In the genomic region with DNA sequence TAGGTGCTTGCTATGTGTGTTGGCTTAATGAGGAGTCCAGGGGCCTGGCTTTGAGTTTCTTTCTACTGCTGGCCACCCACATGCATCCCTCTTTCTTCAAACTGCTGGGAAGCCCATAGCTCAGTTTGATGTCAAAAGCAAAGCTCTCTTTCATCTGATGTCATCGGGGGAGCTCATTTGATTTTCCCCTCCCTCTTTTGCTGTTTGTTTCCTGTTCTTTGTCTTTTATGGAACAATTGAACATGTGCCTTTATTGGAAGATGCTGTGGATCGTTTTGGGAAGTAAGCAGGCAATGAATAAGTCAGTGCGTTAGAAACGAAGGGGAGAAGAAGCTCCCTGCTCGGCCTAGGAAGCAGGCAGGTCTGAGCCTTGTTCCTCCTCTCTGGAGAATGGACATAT, we compare ENCODE assay signal across 1 cellular context.
TF ChIP-seq lines count a peak whose summit lies in the region.

No MANE protein-coding gene starts in this region.

TF ChIP-seq in H1, 55 proteins besides CTCF, POLR2A, EP300 and RAD21 (continued from another document):
- no peak for TF ChIP-seq RFX5 (IDR thresholded peaks at IDR 0.05; ENCODE audit: borderline replicate concordance, low read depth, low read length)
- TF ChIP-seq RNF2 (IDR thresholded peaks at IDR 0.05; ENCODE audit: borderline replicate concordance, low read depth, low read length, missing control alignments, poor library complexity, severe bottlenecking) = no peak
- TF ChIP-seq NRF1 (IDR thresholded peaks at IDR 0.05; ENCODE audit: low read depth, low read length) = no peak
- TF ChIP-seq SP1 (IDR thresholded peaks at IDR 0.05; ENCODE audit: low read depth, low read length) = no peak
- TF ChIP-seq CTBP2 (IDR thresholded peaks at IDR 0.05; ENCODE audit: borderline replicate concordance, insufficient read depth, insufficient read length, low read length) = no peak
- TF ChIP-seq JUN (IDR thresholded peaks at IDR 0.05; ENCODE audit: low read depth, low read length) = no peak
- TF ChIP-seq EGR1 (IDR thresholded peaks at IDR 0.05; ENCODE audit: borderline replicate concordance, low read depth, low read length) = no peak
- TF ChIP-seq, protein P1, sequence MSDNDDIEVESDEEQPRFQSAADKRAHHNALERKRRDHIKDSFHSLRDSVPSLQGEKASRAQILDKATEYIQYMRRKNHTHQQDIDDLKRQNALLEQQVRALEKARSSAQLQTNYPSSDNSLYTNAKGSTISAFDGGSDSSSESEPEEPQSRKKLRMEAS (IDR thresholded peaks at IDR 0.05) = no peak
- TF ChIP-seq SIRT6 (IDR thresholded peaks at IDR 0.05; ENCODE audit: low read length) = no peak
- TF ChIP-seq, protein P2, sequence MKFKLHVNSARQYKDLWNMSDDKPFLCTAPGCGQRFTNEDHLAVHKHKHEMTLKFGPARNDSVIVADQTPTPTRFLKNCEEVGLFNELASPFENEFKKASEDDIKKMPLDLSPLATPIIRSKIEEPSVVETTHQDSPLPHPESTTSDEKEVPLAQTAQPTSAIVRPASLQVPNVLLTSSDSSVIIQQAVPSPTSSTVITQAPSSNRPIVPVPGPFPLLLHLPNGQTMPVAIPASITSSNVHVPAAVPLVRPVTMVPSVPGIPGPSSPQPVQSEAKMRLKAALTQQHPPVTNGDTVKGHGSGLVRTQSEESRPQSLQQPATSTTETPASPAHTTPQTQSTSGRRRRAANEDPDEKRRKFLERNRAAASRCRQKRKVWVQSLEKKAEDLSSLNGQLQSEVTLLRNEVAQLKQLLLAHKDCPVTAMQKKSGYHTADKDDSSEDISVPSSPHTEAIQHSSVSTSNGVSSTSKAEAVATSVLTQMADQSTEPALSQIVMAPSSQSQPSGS (IDR thresholded peaks at IDR 0.05; ENCODE audit: low read length) = no peak
- TF ChIP-seq SIN3A (conservative IDR thresholded peaks at IDR 0.05 in 1 of 2, IDR thresholded peaks at IDR 0.05 in 1 of 2; ENCODE audit: low read depth in 1 of 2, low read length in 2 of 2) = no peak
TF ChIP-seq in H1: peak in this region for 0.
